Comparison of ENCODE assay signal across 7 cellular contexts in genomic region chr3:33915796-33916589, GRCh38.
DNase-seq lines count a peak whose midpoint lies in the region; ATAC-seq, FAIRE-seq and TF ChIP-seq lines count a peak whose summit lies in the region.

No MANE protein-coding gene starts in this region.

- ATAC-seq in GM18873 (IDR thresholded peaks at IDR 0.05; ENCODE audit: low FRiP score, unreplicated experiment) (peak; percentile 82), HG02943 (IDR thresholded peaks at IDR 0.05; ENCODE audit: low read depth, unreplicated experiment) (peak; percentile 75), pancreas (no peak)

- 39 to 45% methylated on average over 9 of the region's 9 CpGs for WGBS in pancreas, 2 donors

- FAIRE-seq in pancreas (lab: Jason Lieb, UNC) = no peak

- DNase-seq in RWPE1 (ENCODE audit: low spot score) (peak; percentile 13), globus pallidus (ENCODE audit: low spot score) (peak; percentile 21), pancreas (no peak), 8988T (no peak), DMS53 (lab: John Stamatoyannopoulos, UW) (no peak)

- H3K4me3 ChIP-seq in pancreas = no peak overlapping the region

- CTCF ChIA-PET in RWPE1 (lab: Yijun Ruan, JAX) = interaction anchor here (0.6 kb wide), 1 partner anchor 281 kb away, joined by 4 read pairs; no protein-coding TSS in a partner anchor

- no peaks in the 10 kb centered on the region for H3K9me3 ChIP-seq in pancreas

- no peaks in the 10 kb centered on the region for H3K27me3 ChIP-seq in pancreas

- POLR2A ChIA-PET in RWPE1 (lab: Yijun Ruan, JAX; ENCODE audit: low non-redundant PET) = no interaction called here

- H3K36me3 ChIP-seq in pancreas = no peaks in the 10 kb centered on the region

- H3K27ac ChIP-seq in RWPE1 = no peak overlapping the region
- H3K27ac ChIP-seq in pancreas = no peak overlapping the region

- TF ChIP-seq CTCF in RWPE1 (conservative IDR thresholded peaks at IDR 0.05; ENCODE audit: low read depth) = no peak
- no peak for TF ChIP-seq CTCF in pancreas (IDR thresholded peaks at IDR 0.05)

- intact Hi-C loops in pancreas (cut with DNase I) = no loop called here

- no peaks in the 10 kb centered on the region for H3K4me1 ChIP-seq in pancreas

Comparison
In these comparisons a context has a peak if more than half of its experiments do, and no peak if none do; other contexts are left out.
1. ATAC-seq: peak in GM18873 (single experiment) and HG02943 (single experiment); none in pancreas (0 of 4).
2. DNase-seq: peak in RWPE1 (single experiment) and globus pallidus (single experiment); none in pancreas (0 of 6), 8988T (single experiment) and DMS53 (single experiment).